7 cellular contexts compared by ENCODE assay signal in the genomic region with DNA sequence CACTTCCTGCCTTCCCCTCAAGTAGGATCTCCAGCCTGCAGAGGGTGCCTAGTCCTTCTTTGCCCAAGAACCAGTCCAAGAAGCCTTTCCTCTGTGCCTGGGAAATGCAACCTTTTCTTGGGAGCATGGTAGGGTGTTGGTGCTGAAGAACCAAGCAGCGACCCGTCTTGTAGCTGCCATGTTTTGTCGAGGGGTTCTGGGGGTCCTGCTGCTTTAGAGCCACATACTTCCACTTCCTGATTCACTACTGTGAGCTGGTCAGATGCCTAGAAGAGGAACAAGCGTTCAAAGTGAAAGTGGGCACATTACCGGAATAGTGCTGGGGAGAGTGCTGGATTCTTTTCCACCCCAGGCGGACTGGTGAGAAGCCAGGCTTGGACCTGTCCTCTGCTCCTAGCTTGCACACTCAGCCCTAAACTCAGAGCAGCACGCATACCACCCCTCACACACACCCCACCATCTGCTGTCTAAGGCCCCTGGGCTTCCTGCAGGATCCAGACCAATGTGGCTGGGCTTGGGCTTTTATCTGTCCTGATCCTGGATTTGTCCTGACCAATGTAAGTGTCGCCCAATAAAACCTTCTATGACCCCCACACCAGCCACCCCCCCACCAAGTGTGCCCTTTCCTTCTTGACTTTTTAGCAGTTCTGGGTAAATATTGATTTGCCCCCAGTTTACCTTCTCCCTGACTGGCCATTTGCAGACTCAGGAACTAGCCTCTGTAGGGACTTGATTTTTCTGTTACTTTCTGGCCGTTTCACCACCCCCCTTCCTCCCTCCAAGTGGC. TPM values are rescaled to one million over a fixed set of nuclear protein-coding genes. Genes with fewer than 3 reads are reported as not detected.
DNase-seq lines count a peak whose midpoint lies in the region; ATAC-seq and TF ChIP-seq lines count a peak whose summit lies in the region.
"Had no signal": no experiment of that assay in that cellular context is flagged by ENCODE, and none has a peak within 500 bp of the region (broad histone marks: within the 10 kb centered on the region; RNA-seq: fewer than 3 reads in every experiment).

No MANE protein-coding gene starts in this region.

- DNase-seq in HCT116 (ENCODE audit: low read depth, low spot score), result no peak
- no peak for DNase-seq in T-cell
- no peak for DNase-seq in natural killer cell
- DNase-seq in iPS-NIHi7 (ENCODE audit: extremely low spot score), result no peak
- no peak for DNase-seq in DMS79 treated with DMSO at 0.1 percent for 48 hours (lab: John Stamatoyannopoulos, UW)
- no peak for DNase-seq in NCI-H2107 treated with DMSO at 0.1 percent for 48 hours (lab: John Stamatoyannopoulos, UW; ENCODE audit: unreplicated experiment)

- TF ChIP-seq CTCF in HCT116 (IDR thresholded peaks at IDR 0.05 in 2 of 3, conservative IDR thresholded peaks at IDR 0.05 in 1 of 3; ENCODE audit: borderline replicate concordance in 1 of 3, insufficient read depth in 1 of 3, low read depth in 2 of 3, low read length in 2 of 3) (no peak), natural killer cell (IDR thresholded peaks at IDR 0.05) (no peak)

- CTCF ChIA-PET in HCT116 (lab: Charles Lee) (no interaction called here), T-cell (lab: Charles Lee) (no interaction called here)

- H3K36me3 Mint-ChIP-seq in T-cell, result no peaks in the 10 kb centered on the region
- no peaks in the 10 kb centered on the region for H3K36me3 Mint-ChIP-seq in natural killer cell

- peak overlapping the region in 1 of 2 experiments; percentile 70; a peak in 2 of 4 replicates for H3K4me3 ChIP-seq in HCT116 (replicated peaks in 1 of 2; ENCODE audit: low read depth in 1 of 2, low read length in 2 of 2)
- H3K4me3 ChIP-seq: lung had no signal

- H3K4me3 Mint-ChIP-seq in T-cell, result peak overlapping the region; percentile 65 to 71 (median 68)
- H3K4me3 Mint-ChIP-seq in natural killer cell, result peak overlapping the region; percentile 72

- H3K27ac Mint-ChIP-seq in T-cell (peak overlapping the region in 1 of 2 donors; percentile 49), natural killer cell (no peak overlapping the region)

- H3K4me1 ChIP-seq in HCT116 (ENCODE audit: control insufficient read depth in 1 of 2, insufficient read depth in 2 of 2, low read length in 2 of 2), result peaks cover 0 to 24% of the 10 kb centered on the region in 2 experiments; a peak in 3 of 4 replicates

- RAD21 ChIA-PET in HCT116 (lab: Charles Lee; ENCODE audit: low non-redundant PET in 1 of 2, low total read pairs in 2 of 2, uncharacterized antibody in 2 of 2, unreplicated experiment in 2 of 2), result no interaction called here

- TF ChIP-seq RAD21 in HCT116 (IDR thresholded peaks at IDR 0.05; ENCODE audit: low read depth), result no peak

- H3K79me2 ChIP-seq in HCT116 (ENCODE audit: insufficient read depth, low read length), result no peaks in the 10 kb centered on the region

- no TSS peak for BruUV-seq in HCT116 (replicated peaks; lab: Mats Ljungman, UMichigan)

- peak overlapping the region; percentile 84 for H3K4me2 ChIP-seq in HCT116 (ENCODE audit: low read length)

- H4K20me1 ChIP-seq in HCT116 (ENCODE audit: insufficient read depth), result no peaks in the 10 kb centered on the region

- ATAC-seq in HCT116, result no peak
- no peak for ATAC-seq in T-cell (replicated peaks in 1 of 4)
- peak in 1 of 3 donors; percentile 44 for ATAC-seq in natural killer cell

- no peaks in the 10 kb centered on the region for H3K36me3 ChIP-seq in HCT116 (ENCODE audit: control insufficient read depth in 1 of 2, insufficient read depth in 2 of 2, low read length in 2 of 2)

- no peaks in the 10 kb centered on the region for H3K27me3 ChIP-seq in HCT116 (ENCODE audit: insufficient read depth, low read length)

- H3K27me3 Mint-ChIP-seq in T-cell (peaks cover 82 to 87% of the 10 kb centered on the region in 2 donors), natural killer cell (ENCODE audit: low read depth in 2 of 2) (peaks cover 74 to 82% of the 10 kb centered on the region in 2 donors)

- intact Hi-C loops in HCT116 (cut with micrococcal nuclease) (no loop called here), natural killer cell (cut with micrococcal nuclease) (loop anchor here (5.0 kb wide), 1 partner anchor 41 kb away; the partner anchor contains the start of gene EVX1)

- POLR2A ChIA-PET in HCT116 (lab: Charles Lee) (no interaction called here), T-cell (lab: Charles Lee) (no interaction called here)

- H3K9ac ChIP-seq in HCT116 (ENCODE audit: low read length), result no peak overlapping the region

- H3K4me1 Mint-ChIP-seq in T-cell, result peaks cover 51 to 55% (median 52%) of the 10 kb centered on the region in 3 donors
- peaks cover 30 to 49% of the 10 kb centered on the region in 2 donors for H3K4me1 Mint-ChIP-seq in natural killer cell

- H3K9me3 ChIP-seq in HCT116 (ENCODE audit: control insufficient read depth in 1 of 2, insufficient read depth in 1 of 2, low read depth in 1 of 2, low read length in 2 of 2), result no peaks in the 10 kb centered on the region

- H3K27ac ChIP-seq in HCT116 (ENCODE audit: low read depth, low read length), result no peak overlapping the region

- no peak for TF ChIP-seq POLR2A in HCT116 (IDR thresholded peaks at IDR 0.05; ENCODE audit: borderline replicate concordance, extremely low read depth, insufficient read depth, insufficient read length)

- H3K9me2 ChIP-seq in HCT116 (ENCODE audit: insufficient read depth), result no peaks in the 10 kb centered on the region

- no peak overlapping the region for H2AFZ ChIP-seq in HCT116 (ENCODE audit: low read depth, low read length, poor library complexity, severe bottlenecking)

- H3K9me3 Mint-ChIP-seq in T-cell, result no peaks in the 10 kb centered on the region
- H3K9me3 Mint-ChIP-seq in natural killer cell, result no peaks in the 10 kb centered on the region

TF ChIP-seq in HCT116, 20 proteins besides CTCF, POLR2A, EP300 and RAD21:
- TF ChIP-seq EZH2phosphoT487 (IDR thresholded peaks at IDR 0.05; ENCODE audit: borderline replicate concordance) (no peak), YY1 (IDR thresholded peaks at IDR 0.05; ENCODE audit: extremely low read depth, insufficient replicate concordance, low read depth, low read length) (no peak), POLR2AphosphoS5 (IDR thresholded peaks at IDR 0.05; ENCODE audit: low read depth, low read length) (no peak), EZH2 (IDR thresholded peaks at IDR 0.05) (no peak)

RNA-seq across cellular contexts. Expression of gene HOXA13, which starts 1.5 kb away (rescaled TPM):
- 3.6 TPM for total RNA-seq in HCT116 (2021; ENCODE audit: unreplicated experiment)
- polyA plus RNA-seq in HCT116 (2012), result 0.91 and 1.3 TPM in 2 replicates
- not detected for total RNA-seq in T-cell
- total RNA-seq in natural killer cell, result not detected
- total RNA-seq: lung had no signal
- polyA plus RNA-seq: lung had no signal

RNA-seq across cellular contexts. Expression of gene HOXA11, which starts 16.4 kb away (rescaled TPM):
- total RNA-seq in HCT116 (2021; ENCODE audit: unreplicated experiment) (6.8 TPM), T-cell (not detected), natural killer cell (not detected)
- polyA plus RNA-seq in HCT116 (2012), result 3.9 and 4.6 TPM in 2 replicates
- total RNA-seq: lung had no signal
- polyA plus RNA-seq: lung had no signal

RNA-seq across cellular contexts. Expression of gene HOXA10, which starts 27.3 kb away (rescaled TPM):
- 19.6 TPM for total RNA-seq in HCT116 (2021; ENCODE audit: unreplicated experiment)
- polyA plus RNA-seq in HCT116 (2012), result 7.9 and 13.3 TPM in 2 replicates
- under 1 TPM in 3 of 5 donors, not detected in 2; 0.36 to 0.75 (median 0.51) TPM for total RNA-seq in T-cell
- 1 to 10 TPM in 2 of 3 donors, under 1 TPM in 1; 0.82 to 3.3 (median 2.2) TPM for total RNA-seq in natural killer cell

RNA-seq across cellular contexts. Expression of gene HOXA9, which starts 36.1 kb away (rescaled TPM):
- total RNA-seq in HCT116 (2021; ENCODE audit: unreplicated experiment) (91.0 TPM), T-cell (under 1 TPM; 0.57 to 0.95 (median 0.79) TPM), natural killer cell (1 to 10 TPM in 1 of 3 donors, under 1 TPM in 2; 0.39 to 4.6 (median 0.42) TPM)
- 48.2 and 62.8 TPM in 2 replicates for polyA plus RNA-seq in HCT116 (2012)

RNA-seq across cellular contexts. Expression of gene EVX1, which starts 41.2 kb away (rescaled TPM):
- total RNA-seq in HCT116 (2021; ENCODE audit: unreplicated experiment) (0.25 TPM), T-cell (under 1 TPM in 1 of 5 donors, not detected in 4; 0.16 TPM), natural killer cell (not detected)
- polyA plus RNA-seq in HCT116 (2012), result 0.07 and 0.09 TPM in 2 replicates
- total RNA-seq: lung had no signal
- polyA plus RNA-seq: lung had no signal
